Comparison of ENCODE assay signal across 15 cellular contexts in genomic region chr18:59501876-59502221, GRCh38.
A peak's percentile ranks its signal among the peaks of the same experiment; 100 is the strongest.
DNase-seq lines count a peak whose midpoint lies in the region; ATAC-seq and TF ChIP-seq lines count a peak whose summit lies in the region.
"Had no signal": no experiment of that assay in that cellular context is flagged by ENCODE, and none has a peak within 500 bp of the region (broad histone marks: within the 10 kb centered on the region; RNA-seq: fewer than 3 reads in every experiment).

No MANE protein-coding gene starts in this region.

- H3K79me2 ChIP-seq in mammary epithelial cell (ENCODE audit: insufficient read depth, low read length), result no peaks in the 10 kb centered on the region
- H3K79me2 ChIP-seq in mesendoderm (ENCODE audit: control insufficient read depth, insufficient read depth, low read length), result no peaks in the 10 kb centered on the region

- intact Hi-C loops in heart left ventricle (cut with DNase I) (loop anchor here in 3 of 10 donors (1.0 to 2.0 kb wide), 2 partner anchors 31 to 32 kb away; no protein-coding TSS in a partner anchor), cardiac septum (cut with DNase I) (no loop called here), mammary epithelial cell (cut with micrococcal nuclease) (loop anchor here (5.0 kb wide), 1 partner anchor 120 kb away; no protein-coding TSS in a partner anchor), vagina (cut with DNase I) (no loop called here), left lung (cut with DNase I) (no loop called here)

- H3K27ac ChIP-seq in heart left ventricle (peak overlapping the region; percentile 6 to 89 (median 76)), mammary epithelial cell (ENCODE audit: insufficient read depth, low read depth, low read length) (peak overlapping the region; percentile 76), mesendoderm (ENCODE audit: low read depth, low read length) (no peak overlapping the region), vagina (peak overlapping the region; percentile 58), left lung (peak overlapping the region in 1 of 2 donors; percentile 54)
- H3K27ac ChIP-seq: A549, neural progenitor cell had no signal

- H3K9me3 ChIP-seq in heart left ventricle (no peaks in the 10 kb centered on the region), mammary epithelial cell (replicated peaks; ENCODE audit: insufficient read depth, low read length) (no peaks in the 10 kb centered on the region), vagina (no peaks in the 10 kb centered on the region), left lung (peaks cover 0 to 3% of the 10 kb centered on the region in 2 donors)
- H3K9me3 ChIP-seq: A549 had no signal

- H2AFZ ChIP-seq in mammary epithelial cell (ENCODE audit: low read depth, low read length), result peak overlapping the region; percentile 40
- H2AFZ ChIP-seq: neural progenitor cell had no signal

- no peak overlapping the region for H2BK120ac ChIP-seq in mesendoderm (ENCODE audit: low read depth, low read length)

- dilution Hi-C loops in mammary epithelial cell (cut with HindIII; ENCODE audit: low sequenced_read_pairs), result no loop called here

- H4K20me1 ChIP-seq in mammary epithelial cell (ENCODE audit: insufficient read depth, low read length), result no peaks in the 10 kb centered on the region

- no TSS peak for BruUV-seq in mammary epithelial cell (replicated peaks; lab: Mats Ljungman, UMichigan)

- H4K8ac ChIP-seq in mesendoderm (ENCODE audit: low read depth, low read length), result no peak overlapping the region

- TF ChIP-seq CTCF in heart left ventricle (IDR thresholded peaks at IDR 0.05) (no peak), mammary epithelial cell (conservative IDR thresholded peaks at IDR 0.05 in 1 of 2, IDR thresholded peaks at IDR 0.05 in 1 of 2; ENCODE audit: extremely low read depth in 1 of 2, insufficient read depth in 1 of 2, low read depth in 1 of 2, low read length in 2 of 2) (no peak), vagina (IDR thresholded peaks at IDR 0.05) (no peak), left lung (IDR thresholded peaks at IDR 0.05) (no peak)

- H4K5ac ChIP-seq in mesendoderm (ENCODE audit: low read length), result no peak overlapping the region

- ATAC-seq in heart left ventricle, result no peak
- no peak for ATAC-seq in left lobe of liver
- ATAC-seq in left lung, result no peak
- ATAC-seq: A549; activated CD4-positive, alpha-beta T cell treated with anti-CD3 and anti-CD28 coated beads for 36 hours had no signal

- CTCF ChIA-PET in mammary epithelial cell (lab: Charles Lee; ENCODE audit: low non-redundant PET), result no interaction called here

- H3K36me3 ChIP-seq in heart left ventricle (no peaks in the 10 kb centered on the region), mammary epithelial cell (ENCODE audit: insufficient read depth, low read length) (no peaks in the 10 kb centered on the region), mesendoderm (ENCODE audit: control insufficient read depth, insufficient read depth, low read length) (no peaks in the 10 kb centered on the region), vagina (no peaks in the 10 kb centered on the region), left lung (no peaks in the 10 kb centered on the region)
- H3K36me3 ChIP-seq: neural progenitor cell had no signal

- no peak for TF ChIP-seq POLR2A in heart left ventricle (IDR thresholded peaks at IDR 0.05)
- TF ChIP-seq POLR2A in vagina (IDR thresholded peaks at IDR 0.05), result no peak

- no peak overlapping the region for H3K9ac ChIP-seq in mammary epithelial cell (ENCODE audit: insufficient read depth, low read length)
- H3K9ac ChIP-seq in mesendoderm (ENCODE audit: low read length), result no peak overlapping the region
- H3K9ac ChIP-seq: neural progenitor cell had no signal

- H2BK15ac ChIP-seq in mesendoderm (replicated peaks; ENCODE audit: low read depth), result no peak overlapping the region

- WGBS in heart left ventricle, 4 donors, result 54 to 77% (median 69%) methylated on average over 5 of the region's 5 CpGs
- 32% methylated on average over 5 of the region's 5 CpGs for WGBS in mammary epithelial cell (ENCODE audit: low coverage, missing lambda C conversion rate)
- WGBS in mesendoderm (ENCODE audit: extremely low coverage, insufficient coverage, low lambda C conversion rate), result no CpG with 5 or more reads among the region's 5 CpGs

- no peak overlapping the region for H3K56ac ChIP-seq in mesendoderm (ENCODE audit: low read length)

- H3K4me2 ChIP-seq in mammary epithelial cell (ENCODE audit: insufficient read depth, low read depth, low read length), result peak overlapping the region; percentile 48
- H3K4me2 ChIP-seq in mesendoderm (ENCODE audit: low read length), result no peak overlapping the region
- H3K4me2 ChIP-seq: A549, neural progenitor cell, smooth muscle cell had no signal

- H2BK5ac ChIP-seq in mesendoderm (ENCODE audit: low read length), result no peak overlapping the region

- in situ Hi-C loops in mammary epithelial cell (cut with MboI; ENCODE audit: low sequenced_read_pairs in 2 of 2), result no loop called here

- H3K23ac ChIP-seq in mesendoderm (ENCODE audit: low read length), result no peak overlapping the region

- no peak overlapping the region for H2AK5ac ChIP-seq in mesendoderm (ENCODE audit: low read length)

- no peak overlapping the region for H3K4ac ChIP-seq in mesendoderm (ENCODE audit: low read depth, low read length)

- DNase-seq in heart left ventricle (no peak), cardiac septum (ENCODE audit: low spot score) (no peak), mammary epithelial cell (no peak), mesendoderm (peak; percentile 27), vagina (ENCODE audit: extremely low spot score in 2 of 2) (no peak), left lobe of liver (ENCODE audit: low spot score) (no peak), left lung (no peak)
- no peak for DNase-seq in activated effector memory CD4-positive, alpha-beta T cell treated with anti-CD3 and anti-CD28 coated beads, Interleukin-2, amount 50 U/mL, for 16 hours
- DNase-seq: activated CD4-positive, alpha-beta T cell treated with anti-CD3 and anti-CD28 coated beads for 36 hours; foreskin melanocyte; NCI-H446; T-helper 2 cell had no signal

- H3K4me1 ChIP-seq in heart left ventricle (peaks cover 0 to 30% (median 11%) of the 10 kb centered on the region in 12 donors), mammary epithelial cell (ENCODE audit: insufficient read depth, low read length) (peaks cover 31% of the 10 kb centered on the region), mesendoderm (ENCODE audit: control insufficient read depth, low read depth, low read length) (no peaks in the 10 kb centered on the region), vagina (peaks cover 18% of the 10 kb centered on the region), left lung (peaks cover 0 to 4% of the 10 kb centered on the region in 2 donors)
- H3K4me1 ChIP-seq: A549 had no signal

- no peaks in the 10 kb centered on the region for H3K27me3 ChIP-seq in heart left ventricle
- no peaks in the 10 kb centered on the region for H3K27me3 ChIP-seq in mammary epithelial cell (ENCODE audit: insufficient read depth, low read length)
- no peaks in the 10 kb centered on the region for H3K27me3 ChIP-seq in mesendoderm (ENCODE audit: insufficient read depth, low read length, poor library complexity)
- no peaks in the 10 kb centered on the region for H3K27me3 ChIP-seq in vagina
- H3K27me3 ChIP-seq in left lung, result no peaks in the 10 kb centered on the region
- H3K27me3 ChIP-seq: neural progenitor cell had no signal

- no peaks in the 10 kb centered on the region for H3K79me1 ChIP-seq in mesendoderm (ENCODE audit: low read length)

- H3K4me3 ChIP-seq in heart left ventricle (no peak overlapping the region), mammary epithelial cell (replicated peaks in 1 of 3; ENCODE audit: insufficient read depth in 1 of 3, low read depth in 2 of 3, low read length in 3 of 3) (no peak overlapping the region), mesendoderm (ENCODE audit: low read length) (no peak overlapping the region), vagina (no peak overlapping the region), left lung (no peak overlapping the region)
- H3K4me3 ChIP-seq: A549, neural progenitor cell, smooth muscle cell had no signal

- no peak overlapping the region for H3K18ac ChIP-seq in mesendoderm (ENCODE audit: low read length)
